ENCODE assay signal across 2 cellular contexts in genomic region chr11:13007702-13008435, GRCh38.
TF ChIP-seq lines count a peak whose summit lies in the region.

No MANE protein-coding gene starts in this region.

TF ChIP-seq in A549, 52 proteins besides CTCF, POLR2A, EP300 and RAD21:
- no peak for TF ChIP-seq SMC3 (IDR thresholded peaks at IDR 0.05)
- TF ChIP-seq HOXB5 (CRISPR knock-in tag; IDR thresholded peaks at IDR 0.05): no peak
- no peak for TF ChIP-seq HOXB13 (CRISPR knock-in tag; IDR thresholded peaks at IDR 0.05; ENCODE audit: low read depth)
- no peak for TF ChIP-seq NR3C1 (IDR thresholded peaks at IDR 0.05)
- TF ChIP-seq PBX3 (IDR thresholded peaks at IDR 0.05): no peak
- no peak for TF ChIP-seq ZSCAN20 (CRISPR knock-in tag; IDR thresholded peaks at IDR 0.05)
- TF ChIP-seq CHD4 (IDR thresholded peaks at IDR 0.05; ENCODE audit: borderline replicate concordance): no peak

TF ChIP-seq in H1, 55 proteins besides CTCF, POLR2A, EP300 and RAD21 (continued from another document):
- TF ChIP-seq SP2 (IDR thresholded peaks at IDR 0.05; ENCODE audit: low read length) (no peak), TCF12 (IDR thresholded peaks at IDR 0.05; ENCODE audit: low read depth, low read length) (no peak), KDM5A (IDR thresholded peaks at IDR 0.05; ENCODE audit: low read length) (no peak), BCL11A (IDR thresholded peaks at IDR 0.05; ENCODE audit: low read depth in 2 of 2, low read length in 2 of 2) (no peak), NRF1 (IDR thresholded peaks at IDR 0.05; ENCODE audit: low read depth, low read length) (no peak), GTF2F1 (IDR thresholded peaks at IDR 0.05; ENCODE audit: borderline replicate concordance, low read depth, low read length) (no peak), SRF (IDR thresholded peaks at IDR 0.05; ENCODE audit: low read depth, low read length) (no peak), NANOG (IDR thresholded peaks at IDR 0.05; ENCODE audit: insufficient read depth, low read depth, low read length, poor library complexity, severe bottlenecking) (no peak)
